27 cellular contexts compared by ENCODE assay signal in genomic region chr1:88284066-88284465, GRCh38.
"Had no signal": no experiment of that assay in that cellular context is flagged by ENCODE, and none has a peak within 500 bp of the region (broad histone marks: within the 10 kb centered on the region; RNA-seq: fewer than 3 reads in every experiment).

No MANE protein-coding gene starts in this region.

- ATAC-seq: activated CD4-positive, alpha-beta T cell treated with anti-CD3 and anti-CD28 coated beads for 36 hours; activated CD8-positive, alpha-beta memory T cell treated with anti-CD3 and anti-CD28 coated beads, Interleukin-2, amount 10 ng/mL, durations not matched to agents 7 days and 5 days; activated CD8-positive, alpha-beta T cell treated with anti-CD3 and anti-CD28 coated beads, Interleukin-2, amount 10 ng/mL, durations not matched to agents 7 days and 5 days; esophagus mucosa had no signal

- H3K9me3 ChIP-seq: adrenal gland had no signal

- H3K36me3 ChIP-seq: adrenal gland, breast epithelium, cardiac muscle cell had no signal

- H3K4me3 ChIP-seq: adrenal gland, breast epithelium, cardiac muscle cell, coronary artery, dorsolateral prefrontal cortex had no signal

- FAIRE-seq: frontal cortex had no signal

- H3K27me3 ChIP-seq: adrenal gland, breast epithelium, cardiac muscle cell, dorsolateral prefrontal cortex had no signal

- DNase-seq: activated CD4-positive, alpha-beta memory T cell treated with anti-CD3 and anti-CD28 coated beads for 36 hours; activated CD4-positive, alpha-beta T cell treated with anti-CD3 and anti-CD28 coated beads for 36 hours; activated CD4-positive, alpha-beta T cell treated with anti-CD3 and anti-CD28 coated beads, Interleukin-2, amount 10 ng/mL, durations not matched to agents 24 days and 14 days; activated CD4-positive, CD25-positive, alpha-beta regulatory T cell; activated CD4-positive, CD25-positive, alpha-beta regulatory T cell treated with anti-CD3 and anti-CD28 coated beads, Interleukin-2, amount 50 U/mL, for 72 hours; activated CD8-positive, alpha-beta memory T cell treated with anti-CD3 and anti-CD28 coated beads, Interleukin-2, amount 10 ng/mL, durations not matched to agents 7 days and 5 days; activated CD8-positive, alpha-beta memory T cell treated with anti-CD3 and anti-CD28 coated beads, Interleukin-2, amount 50 U/mL, for 4 hours; activated CD8-positive, alpha-beta T cell treated with anti-CD3 and anti-CD28 coated beads, Interleukin-2, amount 10 ng/mL, durations not matched to agents 7 days and 5 days; activated gamma-delta T cell; activated naive CD4-positive, alpha-beta T cell treated with anti-CD3 and anti-CD28 coated beads, Interleukin-2, amount 50 U/mL, for 16 hours; activated naive CD4-positive, alpha-beta T cell treated with Interleukin-2 at 50 U/mL for 16 hours; activated T-cell treated with anti-CD3 and anti-CD28 coated beads, Interleukin-2, amount 50 U/mL, for 1 hour; activated T-cell treated with anti-CD3 and anti-CD28 coated beads, Interleukin-2, amount 50 U/mL, for 48 hours; adrenal gland; amygdala; aorta; dorsolateral prefrontal cortex; effector memory CD4-positive, alpha-beta T cell; endodermal cell; head of caudate nucleus; hippocampal formation; T-helper 2 cell had no signal

- H3K4me1 ChIP-seq: adrenal gland, breast epithelium had no signal

- H3K27ac ChIP-seq: adrenal gland, breast epithelium, cardiac muscle cell, coronary artery, dorsolateral prefrontal cortex had no signal
